ENCODE assay signal across 13 cellular contexts in genomic region chr14:54785778-54786160, GRCh38.
"Had no signal": no experiment of that assay in that cellular context is flagged by ENCODE, and none has a peak within 500 bp of the region (broad histone marks: within the 10 kb centered on the region; RNA-seq: fewer than 3 reads in every experiment).

No MANE protein-coding gene starts in this region.

- H3K4me3 ChIP-seq: breast epithelium, gastroesophageal sphincter, suprapubic skin, upper lobe of left lung had no signal

- ATAC-seq: gastroesophageal sphincter; naive thymus-derived CD8-positive, alpha-beta T cell had no signal

- H3K36me3 ChIP-seq: breast epithelium had no signal

- H3K4me1 ChIP-seq: breast epithelium, gastroesophageal sphincter, suprapubic skin had no signal

- H3K9me3 ChIP-seq: breast epithelium, gastroesophageal sphincter, suprapubic skin, upper lobe of left lung had no signal

- H3K27ac ChIP-seq: breast epithelium, gastroesophageal sphincter, suprapubic skin, upper lobe of left lung had no signal

- H3K27me3 ChIP-seq: breast epithelium, gastroesophageal sphincter, suprapubic skin, upper lobe of left lung had no signal

- DNase-seq: activated B cell treated with CpG ODN at 0.5 μM for 24 hours; activated CD4-positive, alpha-beta T cell treated with anti-CD3 and anti-CD28 coated beads for 48 hours; activated naive CD8-positive, alpha-beta T cell treated with anti-CD3 and anti-CD28 coated beads for 36 hours; dermis blood vessel endothelial cell; naive thymus-derived CD8-positive, alpha-beta T cell; retina; small intestine; stimulated activated CD4-positive, alpha-beta T cell treated with anti-CD3 and anti-CD28 coated beads, Interleukin-4, amount 100 ng/mL, for 4 hours; T-helper 2 cell; upper lobe of left lung had no signal
